1 cellular context compared by ENCODE assay signal in genomic region chr9:36190388-36191289, GRCh38.
TF ChIP-seq lines count a peak whose summit lies in the region.

CLTA (plus strand) TSS chr9:36190921; CDS start chr9:36191057, 136 bp downstream.

TF ChIP-seq in K562, 482 proteins besides CTCF, POLR2A, EP300 and RAD21 (continued from another document and continues in another):
- TF ChIP-seq, protein P1, sequence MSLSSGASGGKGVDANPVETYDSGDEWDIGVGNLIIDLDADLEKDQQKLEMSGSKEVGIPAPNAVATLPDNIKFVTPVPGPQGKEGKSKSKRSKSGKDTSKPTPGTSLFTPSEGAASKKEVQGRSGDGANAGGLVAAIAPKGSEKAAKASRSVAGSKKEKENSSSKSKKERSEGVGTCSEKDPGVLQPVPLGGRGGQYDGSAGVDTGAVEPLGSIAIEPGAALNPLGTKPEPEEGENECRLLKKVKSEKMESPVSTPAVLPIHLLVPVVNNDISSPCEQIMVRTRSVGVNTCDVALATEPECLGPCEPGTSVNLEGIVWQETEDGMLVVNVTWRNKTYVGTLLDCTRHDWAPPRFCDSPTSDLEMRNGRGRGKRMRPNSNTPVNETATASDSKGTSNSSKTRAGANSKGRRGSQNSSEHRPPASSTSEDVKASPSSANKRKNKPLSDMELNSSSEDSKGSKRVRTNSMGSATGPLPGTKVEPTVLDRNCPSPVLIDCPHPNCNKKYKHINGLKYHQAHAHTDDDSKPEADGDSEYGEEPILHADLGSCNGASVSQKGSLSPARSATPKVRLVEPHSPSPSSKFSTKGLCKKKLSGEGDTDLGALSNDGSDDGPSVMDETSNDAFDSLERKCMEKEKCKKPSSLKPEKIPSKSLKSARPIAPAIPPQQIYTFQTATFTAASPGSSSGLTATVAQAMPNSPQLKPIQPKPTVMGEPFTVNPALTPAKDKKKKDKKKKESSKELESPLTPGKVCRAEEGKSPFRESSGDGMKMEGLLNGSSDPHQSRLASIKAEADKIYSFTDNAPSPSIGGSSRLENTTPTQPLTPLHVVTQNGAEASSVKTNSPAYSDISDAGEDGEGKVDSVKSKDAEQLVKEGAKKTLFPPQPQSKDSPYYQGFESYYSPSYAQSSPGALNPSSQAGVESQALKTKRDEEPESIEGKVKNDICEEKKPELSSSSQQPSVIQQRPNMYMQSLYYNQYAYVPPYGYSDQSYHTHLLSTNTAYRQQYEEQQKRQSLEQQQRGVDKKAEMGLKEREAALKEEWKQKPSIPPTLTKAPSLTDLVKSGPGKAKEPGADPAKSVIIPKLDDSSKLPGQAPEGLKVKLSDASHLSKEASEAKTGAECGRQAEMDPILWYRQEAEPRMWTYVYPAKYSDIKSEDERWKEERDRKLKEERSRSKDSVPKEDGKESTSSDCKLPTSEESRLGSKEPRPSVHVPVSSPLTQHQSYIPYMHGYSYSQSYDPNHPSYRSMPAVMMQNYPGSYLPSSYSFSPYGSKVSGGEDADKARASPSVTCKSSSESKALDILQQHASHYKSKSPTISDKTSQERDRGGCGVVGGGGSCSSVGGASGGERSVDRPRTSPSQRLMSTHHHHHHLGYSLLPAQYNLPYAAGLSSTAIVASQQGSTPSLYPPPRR (CRISPR knock-in tag; IDR thresholded peaks at IDR 0.05; ENCODE audit: borderline replicate concordance), result no peak
- TF ChIP-seq, protein P2, sequence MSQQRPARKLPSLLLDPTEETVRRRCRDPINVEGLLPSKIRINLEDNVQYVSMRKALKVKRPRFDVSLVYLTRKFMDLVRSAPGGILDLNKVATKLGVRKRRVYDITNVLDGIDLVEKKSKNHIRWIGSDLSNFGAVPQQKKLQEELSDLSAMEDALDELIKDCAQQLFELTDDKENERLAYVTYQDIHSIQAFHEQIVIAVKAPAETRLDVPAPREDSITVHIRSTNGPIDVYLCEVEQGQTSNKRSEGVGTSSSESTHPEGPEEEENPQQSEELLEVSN (IDR thresholded peaks at IDR 0.05; ENCODE audit: borderline replicate concordance in 1 of 2, extremely low read depth in 1 of 2, insufficient read depth in 1 of 2, insufficient read length in 1 of 2, low read depth in 1 of 2, low read length in 1 of 2, poor library complexity in 1 of 2, severe bottlenecking in 1 of 2), result peak; percentile 53
- TF ChIP-seq HIVEP1 (CRISPR knock-in tag; IDR thresholded peaks at IDR 0.05), result no peak
- TF ChIP-seq POLR3G (IDR thresholded peaks at IDR 0.05; ENCODE audit: extremely low read depth, insufficient read length, insufficient replicate concordance), result no peak
- TF ChIP-seq LARP7 (IDR thresholded peaks at IDR 0.05), result no peak
- TF ChIP-seq DACH1 (IDR thresholded peaks at IDR 0.05; ENCODE audit: partially characterized antibody), result no peak
- TF ChIP-seq KHSRP (IDR thresholded peaks at IDR 0.05), result no peak
- TF ChIP-seq, protein P3, sequence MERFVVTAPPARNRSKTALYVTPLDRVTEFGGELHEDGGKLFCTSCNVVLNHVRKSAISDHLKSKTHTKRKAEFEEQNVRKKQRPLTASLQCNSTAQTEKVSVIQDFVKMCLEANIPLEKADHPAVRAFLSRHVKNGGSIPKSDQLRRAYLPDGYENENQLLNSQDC (CRISPR knock-in tag; IDR thresholded peaks at IDR 0.05), result no peak
- no peak for TF ChIP-seq KAT8 (IDR thresholded peaks at IDR 0.05; ENCODE audit: low read depth)
- no peak for TF ChIP-seq ZNF124 (CRISPR knock-in tag; IDR thresholded peaks at IDR 0.05)
- no peak for TF ChIP-seq MCM3 (IDR thresholded peaks at IDR 0.05)
- TF ChIP-seq HNRNPL (IDR thresholded peaks at IDR 0.05; ENCODE audit: low read depth, low read length), result no peak
- no peak for TF ChIP-seq PHF21A (IDR thresholded peaks at IDR 0.05; ENCODE audit: borderline replicate concordance, low read depth)
- TF ChIP-seq TBL1XR1 (IDR thresholded peaks at IDR 0.05; ENCODE audit: low read length in 2 of 2), result peak in 1 of 2 experiments; percentile 36; a peak in 2 of 4 replicates
- no peak; the same call in 1 of the 2 replicates for TF ChIP-seq MTA3 (IDR thresholded peaks at IDR 0.05; ENCODE audit: borderline replicate concordance)
- TF ChIP-seq, protein P4, sequence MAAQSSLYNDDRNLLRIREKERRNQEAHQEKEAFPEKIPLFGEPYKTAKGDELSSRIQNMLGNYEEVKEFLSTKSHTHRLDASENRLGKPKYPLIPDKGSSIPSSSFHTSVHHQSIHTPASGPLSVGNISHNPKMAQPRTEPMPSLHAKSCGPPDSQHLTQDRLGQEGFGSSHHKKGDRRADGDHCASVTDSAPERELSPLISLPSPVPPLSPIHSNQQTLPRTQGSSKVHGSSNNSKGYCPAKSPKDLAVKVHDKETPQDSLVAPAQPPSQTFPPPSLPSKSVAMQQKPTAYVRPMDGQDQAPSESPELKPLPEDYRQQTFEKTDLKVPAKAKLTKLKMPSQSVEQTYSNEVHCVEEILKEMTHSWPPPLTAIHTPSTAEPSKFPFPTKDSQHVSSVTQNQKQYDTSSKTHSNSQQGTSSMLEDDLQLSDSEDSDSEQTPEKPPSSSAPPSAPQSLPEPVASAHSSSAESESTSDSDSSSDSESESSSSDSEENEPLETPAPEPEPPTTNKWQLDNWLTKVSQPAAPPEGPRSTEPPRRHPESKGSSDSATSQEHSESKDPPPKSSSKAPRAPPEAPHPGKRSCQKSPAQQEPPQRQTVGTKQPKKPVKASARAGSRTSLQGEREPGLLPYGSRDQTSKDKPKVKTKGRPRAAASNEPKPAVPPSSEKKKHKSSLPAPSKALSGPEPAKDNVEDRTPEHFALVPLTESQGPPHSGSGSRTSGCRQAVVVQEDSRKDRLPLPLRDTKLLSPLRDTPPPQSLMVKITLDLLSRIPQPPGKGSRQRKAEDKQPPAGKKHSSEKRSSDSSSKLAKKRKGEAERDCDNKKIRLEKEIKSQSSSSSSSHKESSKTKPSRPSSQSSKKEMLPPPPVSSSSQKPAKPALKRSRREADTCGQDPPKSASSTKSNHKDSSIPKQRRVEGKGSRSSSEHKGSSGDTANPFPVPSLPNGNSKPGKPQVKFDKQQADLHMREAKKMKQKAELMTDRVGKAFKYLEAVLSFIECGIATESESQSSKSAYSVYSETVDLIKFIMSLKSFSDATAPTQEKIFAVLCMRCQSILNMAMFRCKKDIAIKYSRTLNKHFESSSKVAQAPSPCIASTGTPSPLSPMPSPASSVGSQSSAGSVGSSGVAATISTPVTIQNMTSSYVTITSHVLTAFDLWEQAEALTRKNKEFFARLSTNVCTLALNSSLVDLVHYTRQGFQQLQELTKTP (IDR thresholded peaks at IDR 0.05; ENCODE audit: low read depth in 1 of 2, partially characterized antibody in 2 of 2), result peak in 1 of 2 experiments; percentile 73
- peak; percentile 81; the same call in 1 of the 2 replicates for TF ChIP-seq CBX1 (IDR thresholded peaks at IDR 0.05; ENCODE audit: low read depth)
- no peak for TF ChIP-seq KLF16 (IDR thresholded peaks at IDR 0.05)
- TF ChIP-seq ZNF696 (CRISPR knock-in tag; conservative IDR thresholded peaks at IDR 0.05), result no peak
- TF ChIP-seq HBP1 (CRISPR knock-in tag; IDR thresholded peaks at IDR 0.05), result no peak
- TF ChIP-seq, protein P5, sequence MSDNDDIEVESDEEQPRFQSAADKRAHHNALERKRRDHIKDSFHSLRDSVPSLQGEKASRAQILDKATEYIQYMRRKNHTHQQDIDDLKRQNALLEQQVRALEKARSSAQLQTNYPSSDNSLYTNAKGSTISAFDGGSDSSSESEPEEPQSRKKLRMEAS (CRISPR knock-in tag; IDR thresholded peaks at IDR 0.05), result no peak
- no peak for TF ChIP-seq ELF4 (CRISPR knock-in tag; IDR thresholded peaks at IDR 0.05)
- no peak for TF ChIP-seq ZBTB9 (CRISPR knock-in tag; IDR thresholded peaks at IDR 0.05)
- no peak for TF ChIP-seq FOXA1 (IDR thresholded peaks at IDR 0.05; ENCODE audit: borderline replicate concordance)
- TF ChIP-seq, protein P6, sequence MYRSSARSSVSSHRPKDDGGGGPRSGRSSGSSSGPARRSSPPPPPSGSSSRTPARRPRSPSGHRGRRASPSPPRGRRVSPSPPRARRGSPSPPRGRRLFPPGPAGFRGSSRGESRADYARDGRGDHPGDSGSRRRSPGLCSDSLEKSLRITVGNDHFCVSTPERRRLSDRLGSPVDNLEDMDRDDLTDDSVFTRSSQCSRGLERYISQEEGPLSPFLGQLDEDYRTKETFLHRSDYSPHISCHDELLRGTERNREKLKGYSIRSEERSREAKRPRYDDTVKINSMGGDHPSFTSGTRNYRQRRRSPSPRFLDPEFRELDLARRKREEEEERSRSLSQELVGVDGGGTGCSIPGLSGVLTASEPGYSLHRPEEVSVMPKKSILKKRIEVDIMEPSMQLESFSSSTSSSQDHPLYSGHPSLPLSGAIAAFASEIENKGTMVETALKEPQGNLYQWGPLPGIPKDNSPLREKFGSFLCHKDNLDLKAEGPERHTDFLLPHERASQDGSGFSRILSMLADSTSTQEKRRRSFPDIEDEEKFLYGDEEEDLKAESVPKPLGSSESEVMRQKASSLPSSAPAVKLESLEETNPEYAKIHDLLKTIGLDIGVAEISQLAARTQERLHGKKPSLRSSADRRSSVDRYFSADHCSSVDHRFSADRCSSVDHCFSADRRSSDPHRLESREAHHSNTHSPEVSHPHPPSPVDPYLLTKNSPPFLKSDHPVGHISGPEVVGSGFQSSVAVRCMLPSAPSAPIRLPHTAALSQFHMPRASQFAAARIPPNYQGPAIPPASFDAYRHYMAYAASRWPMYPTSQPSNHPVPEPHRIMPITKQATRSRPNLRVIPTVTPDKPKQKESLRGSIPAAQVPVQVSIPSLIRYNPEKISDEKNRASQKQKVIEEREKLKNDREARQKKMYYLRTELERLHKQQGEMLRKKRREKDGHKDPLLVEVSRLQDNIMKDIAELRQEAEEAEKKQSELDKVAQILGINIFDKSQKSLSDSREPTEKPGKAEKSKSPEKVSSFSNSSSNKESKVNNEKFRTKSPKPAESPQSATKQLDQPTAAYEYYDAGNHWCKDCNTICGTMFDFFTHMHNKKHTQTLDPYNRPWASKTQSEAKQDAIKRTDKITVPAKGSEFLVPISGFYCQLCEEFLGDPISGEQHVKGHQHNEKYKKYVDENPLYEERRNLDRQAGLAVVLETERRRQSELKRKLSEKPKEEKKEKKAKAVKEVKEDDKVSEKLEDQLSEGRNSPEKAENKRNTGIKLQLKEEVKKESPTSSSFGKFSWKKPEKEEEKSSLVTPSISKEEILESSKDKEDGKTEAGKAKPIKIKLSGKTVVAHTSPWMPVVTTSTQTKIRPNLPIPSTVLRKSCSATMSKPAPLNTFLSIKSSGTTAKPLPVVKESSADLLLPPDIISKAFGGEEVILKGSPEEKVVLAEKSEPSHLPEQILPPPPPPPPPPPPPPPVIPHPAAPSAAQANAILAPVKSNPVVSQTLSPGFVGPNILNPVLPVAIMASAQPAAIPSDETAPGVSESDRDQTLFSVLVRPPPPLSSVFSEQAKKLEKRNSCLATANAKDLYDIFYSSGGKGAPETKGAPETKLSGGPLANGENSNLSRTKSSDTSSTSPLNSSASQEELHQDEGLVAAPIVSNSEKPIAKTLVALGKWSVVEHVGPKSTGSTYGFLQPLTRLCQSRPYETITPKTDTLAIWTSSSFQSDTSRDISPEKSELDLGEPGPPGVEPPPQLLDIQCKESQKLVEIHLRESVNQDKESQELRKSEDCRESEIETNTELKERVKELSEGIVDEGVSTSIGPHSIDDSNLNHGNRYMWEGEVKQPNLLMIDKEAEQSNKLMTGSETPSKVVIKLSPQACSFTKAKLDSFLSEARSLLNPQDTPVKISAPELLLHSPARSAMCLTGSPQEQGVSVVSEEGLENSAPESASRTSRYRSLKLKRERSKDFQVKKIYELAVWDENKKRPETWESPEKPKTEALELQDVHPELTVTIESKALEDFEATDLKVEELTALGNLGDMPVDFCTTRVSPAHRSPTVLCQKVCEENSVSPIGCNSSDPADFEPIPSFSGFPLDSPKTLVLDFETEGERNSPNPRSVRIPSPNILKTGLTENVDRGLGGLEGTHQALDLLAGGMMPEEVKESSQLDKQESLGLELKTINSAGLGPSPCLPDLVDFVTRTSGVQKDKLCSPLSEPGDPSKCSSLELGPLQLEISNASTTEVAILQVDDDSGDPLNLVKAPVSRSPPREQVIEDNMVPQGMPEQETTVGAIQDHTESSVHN (IDR thresholded peaks at IDR 0.05; ENCODE audit: borderline replicate concordance in 1 of 2, low read depth in 1 of 2), result no peak
- no peak for TF ChIP-seq PHTF2 (CRISPR knock-in tag; IDR thresholded peaks at IDR 0.05)
- TF ChIP-seq, protein P7, sequence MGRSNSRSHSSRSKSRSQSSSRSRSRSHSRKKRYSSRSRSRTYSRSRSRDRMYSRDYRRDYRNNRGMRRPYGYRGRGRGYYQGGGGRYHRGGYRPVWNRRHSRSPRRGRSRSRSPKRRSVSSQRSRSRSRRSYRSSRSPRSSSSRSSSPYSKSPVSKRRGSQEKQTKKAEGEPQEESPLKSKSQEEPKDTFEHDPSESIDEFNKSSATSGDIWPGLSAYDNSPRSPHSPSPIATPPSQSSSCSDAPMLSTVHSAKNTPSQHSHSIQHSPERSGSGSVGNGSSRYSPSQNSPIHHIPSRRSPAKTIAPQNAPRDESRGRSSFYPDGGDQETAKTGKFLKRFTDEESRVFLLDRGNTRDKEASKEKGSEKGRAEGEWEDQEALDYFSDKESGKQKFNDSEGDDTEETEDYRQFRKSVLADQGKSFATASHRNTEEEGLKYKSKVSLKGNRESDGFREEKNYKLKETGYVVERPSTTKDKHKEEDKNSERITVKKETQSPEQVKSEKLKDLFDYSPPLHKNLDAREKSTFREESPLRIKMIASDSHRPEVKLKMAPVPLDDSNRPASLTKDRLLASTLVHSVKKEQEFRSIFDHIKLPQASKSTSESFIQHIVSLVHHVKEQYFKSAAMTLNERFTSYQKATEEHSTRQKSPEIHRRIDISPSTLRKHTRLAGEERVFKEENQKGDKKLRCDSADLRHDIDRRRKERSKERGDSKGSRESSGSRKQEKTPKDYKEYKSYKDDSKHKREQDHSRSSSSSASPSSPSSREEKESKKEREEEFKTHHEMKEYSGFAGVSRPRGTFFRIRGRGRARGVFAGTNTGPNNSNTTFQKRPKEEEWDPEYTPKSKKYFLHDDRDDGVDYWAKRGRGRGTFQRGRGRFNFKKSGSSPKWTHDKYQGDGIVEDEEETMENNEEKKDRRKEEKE (IDR thresholded peaks at IDR 0.05; ENCODE audit: borderline replicate concordance in 1 of 2, control insufficient read depth in 1 of 2, low read depth in 2 of 2, low read length in 1 of 2), result no peak
- TF ChIP-seq NCOA2 (IDR thresholded peaks at IDR 0.05; ENCODE audit: partially characterized antibody in 2 of 2), result no peak
- TF ChIP-seq KLF13 (tag; IDR thresholded peaks at IDR 0.05; ENCODE audit: borderline replicate concordance, low read depth), result no peak
- no peak for TF ChIP-seq ZNF507 (tag; conservative IDR thresholded peaks at IDR 0.05)
- no peak for TF ChIP-seq ARHGAP35 (IDR thresholded peaks at IDR 0.05; ENCODE audit: partially characterized antibody)
- no peak for TF ChIP-seq RBM14 (IDR thresholded peaks at IDR 0.05; ENCODE audit: borderline replicate concordance, insufficient read depth, low read depth, low read length)
